13 cellular contexts compared by ENCODE assay signal in the genomic region with DNA sequence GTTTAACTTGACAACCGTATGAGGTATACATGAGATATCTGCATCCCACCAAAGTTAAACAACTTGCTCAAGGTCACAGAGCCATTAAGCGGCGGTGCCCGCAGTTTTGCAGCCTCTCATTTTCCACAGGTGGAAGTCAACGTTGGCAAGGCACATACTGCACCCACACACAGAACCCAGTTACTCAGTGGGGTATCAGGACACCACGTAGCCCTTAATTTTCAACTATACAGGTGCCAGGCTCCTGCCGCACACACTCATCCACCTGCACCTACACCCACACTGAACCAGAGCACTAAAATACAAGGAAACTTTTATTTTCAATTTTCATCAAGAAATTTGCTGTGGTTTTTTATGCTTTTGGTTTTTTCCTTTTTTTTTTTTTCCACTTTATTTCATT. TPM values are rescaled to one million over a fixed set of nuclear protein-coding genes. Genes with fewer than 3 reads are reported as not detected.
DNase-seq lines count a peak whose midpoint lies in the region; ATAC-seq, FAIRE-seq and TF ChIP-seq lines count a peak whose summit lies in the region.
"Had no signal": no experiment of that assay in that cellular context is flagged by ENCODE, and none has a peak within 500 bp of the region (broad histone marks: within the 10 kb centered on the region; RNA-seq: fewer than 3 reads in every experiment).

No MANE protein-coding gene starts in this region.

- no peak for TF ChIP-seq POLR2A in HepG2 (IDR thresholded peaks at IDR 0.05; ENCODE audit: insufficient read depth in 1 of 2, low read depth in 2 of 2, low read length in 2 of 2)
- no peak for TF ChIP-seq POLR2A in right lobe of liver (IDR thresholded peaks at IDR 0.05)
- no peak for TF ChIP-seq POLR2A in upper lobe of left lung (IDR thresholded peaks at IDR 0.05)

- no peaks in the 10 kb centered on the region for H3K27me3 ChIP-seq in HepG2 (ENCODE audit: control insufficient read depth in 1 of 2, insufficient read depth in 2 of 2, low read length in 2 of 2)
- no peaks in the 10 kb centered on the region for H3K27me3 ChIP-seq in right lobe of liver
- no peaks in the 10 kb centered on the region for H3K27me3 ChIP-seq in mesenchymal stem cell (ENCODE audit: control insufficient read depth in 1 of 2, insufficient read depth in 1 of 2, low read length in 2 of 2)
- H3K27me3 ChIP-seq in upper lobe of left lung: no peaks in the 10 kb centered on the region

- H3K27me3 Mint-ChIP-seq in activated CD4-positive, alpha-beta memory T cell treated with anti-CD3 and anti-CD28 coated beads for 36 hours: no peaks in the 10 kb centered on the region
- H3K27me3 Mint-ChIP-seq in type B pancreatic cell: no peaks in the 10 kb centered on the region

- H2BK5ac ChIP-seq in mesenchymal stem cell (ENCODE audit: low read depth, low read length, poor library complexity, severe bottlenecking): no peak overlapping the region

- POLR2A ChIA-PET in HepG2 (lab: Yijun Ruan, JAX): no interaction called here
- POLR2A ChIA-PET in activated CD4-positive, alpha-beta memory T cell treated with anti-CD3 and anti-CD28 coated beads for 36 hours (lab: Charles Lee): no interaction called here

- intact Hi-C loops in HepG2 (cut with micrococcal nuclease; ENCODE audit: unreplicated experiment) (loop anchor here (2.0 kb wide), 1 partner anchor 37 kb away; a partner anchor contains a TSS), right lobe of liver (cut with DNase I) (no loop called here)
- intact Hi-C loops in activated CD4-positive, alpha-beta memory T cell treated with anti-CD3 and anti-CD28 coated beads for 36 hours (cut with micrococcal nuclease): no loop called here

- peak overlapping the region; percentile 38 for H4K8ac ChIP-seq in mesenchymal stem cell (ENCODE audit: low read length)

- no peak overlapping the region for H3K23ac ChIP-seq in mesenchymal stem cell (ENCODE audit: low read length in 2 of 2)

- H3K4me1 ChIP-seq in HepG2 (ENCODE audit: insufficient read depth, low read length): peaks cover 38% of the 10 kb centered on the region
- H3K4me1 ChIP-seq in right lobe of liver: peaks cover 0 to 15% (median 0%) of the 10 kb centered on the region in 4 donors
- H3K4me1 ChIP-seq in mesenchymal stem cell (ENCODE audit: control insufficient read depth, insufficient read depth, low read depth, low read length): peaks cover 12% of the 10 kb centered on the region
- H3K4me1 ChIP-seq in upper lobe of left lung: peaks cover 10 to 24% (median 15%) of the 10 kb centered on the region in 4 donors

- 95% methylated on average over 4 of the region's 7 CpGs for WGBS in HepG2 (ENCODE audit: low lambda C conversion rate)
- WGBS in right lobe of liver (ENCODE audit: insufficient coverage, low coverage, low lambda C conversion rate, missing lambda C conversion rate): 71% methylated on average over 6 of the region's 7 CpGs
- 96% methylated on average over 7 of the region's 7 CpGs for WGBS in mesenchymal stem cell
- 83 to 86% methylated on average over 7 of the region's 7 CpGs for WGBS in upper lobe of left lung, 2 donors

- TF ChIP-seq EP300 in HepG2 (IDR thresholded peaks at IDR 0.05; ENCODE audit: low read depth in 2 of 2, low read length in 2 of 2) (no peak), HepG2 (CRISPR knock-in tag; IDR thresholded peaks at IDR 0.05; ENCODE audit: borderline replicate concordance) (no peak), upper lobe of left lung (IDR thresholded peaks at IDR 0.05) (no peak)

- no peak overlapping the region for H3K9ac ChIP-seq in HepG2 (ENCODE audit: insufficient read depth, low read depth, low read length)
- no peak overlapping the region for H3K9ac ChIP-seq in mesenchymal stem cell (ENCODE audit: low read length)

- peaks cover 15 to 46% of the 10 kb centered on the region in 2 experiments for H3K36me3 ChIP-seq in HepG2 (replicated peaks in 1 of 2; ENCODE audit: control insufficient read depth in 1 of 2, insufficient read depth in 2 of 2, low read length in 2 of 2)
- H3K36me3 ChIP-seq in right lobe of liver: peaks cover 0 to 68% (median 21%) of the 10 kb centered on the region in 4 donors
- H3K36me3 ChIP-seq in mesenchymal stem cell (ENCODE audit: control insufficient read depth in 1 of 2, insufficient read depth in 2 of 2, low read depth in 1 of 2, low read length in 2 of 2): peaks cover 61 to 75% of the 10 kb centered on the region in 2 experiments
- H3K36me3 ChIP-seq in upper lobe of left lung: peaks cover 31 to 73% (median 50%) of the 10 kb centered on the region in 4 donors

- ATAC-seq in HepG2: no peak
- ATAC-seq in right lobe of liver: no peak
- no peak for ATAC-seq in HG02981 (IDR thresholded peaks at IDR 0.05; ENCODE audit: unreplicated experiment)
- ATAC-seq in upper lobe of left lung (ENCODE audit: low FRiP score in 2 of 2): no peak
- ATAC-seq: psoas muscle had no signal

- H3K27ac Mint-ChIP-seq in activated CD4-positive, alpha-beta memory T cell treated with anti-CD3 and anti-CD28 coated beads for 36 hours: peak overlapping the region; percentile 63
- peak overlapping the region; percentile 97 for H3K27ac Mint-ChIP-seq in type B pancreatic cell

- H3K79me2 ChIP-seq in HepG2 (ENCODE audit: insufficient read depth, low read length): peaks cover 25% of the 10 kb centered on the region

- H3K27ac ChIP-seq in HepG2 (ENCODE audit: extremely low read length, insufficient read depth, low read length) (peak overlapping the region; percentile 46), right lobe of liver (no peak overlapping the region), mesenchymal stem cell (ENCODE audit: low read length, poor library complexity, severe bottlenecking) (no peak overlapping the region), upper lobe of left lung (no peak overlapping the region)
- H3K27ac ChIP-seq: HL-60 had no signal

- H3K79me1 ChIP-seq in mesenchymal stem cell (replicated peaks; ENCODE audit: low read length, poor library complexity, severe bottlenecking): peaks cover 20% of the 10 kb centered on the region

- no peak overlapping the region for H2AK5ac ChIP-seq in mesenchymal stem cell (ENCODE audit: low read length, severe bottlenecking)

- no peak overlapping the region for H4K91ac ChIP-seq in mesenchymal stem cell (ENCODE audit: low read length)

- no peak overlapping the region for H3K14ac ChIP-seq in mesenchymal stem cell (ENCODE audit: low read length in 2 of 2)

- no peaks in the 10 kb centered on the region for H3K9me3 Mint-ChIP-seq in activated CD4-positive, alpha-beta memory T cell treated with anti-CD3 and anti-CD28 coated beads for 36 hours
- H3K9me3 Mint-ChIP-seq in type B pancreatic cell: no peaks in the 10 kb centered on the region

- H3K4ac ChIP-seq in mesenchymal stem cell (ENCODE audit: low read depth in 1 of 2, low read length in 2 of 2): no peak overlapping the region

- H3K4me3 ChIP-seq in HepG2 (replicated peaks in 1 of 3; ENCODE audit: insufficient read depth in 1 of 3, low read depth in 2 of 3, low read length in 3 of 3) (no peak overlapping the region), right lobe of liver (no peak overlapping the region), mesenchymal stem cell (ENCODE audit: insufficient read depth in 1 of 2, low read depth in 1 of 2, low read length in 2 of 2) (no peak overlapping the region), upper lobe of left lung (no peak overlapping the region)
- H3K4me3 ChIP-seq: psoas muscle had no signal

- no peak overlapping the region for H2BK12ac ChIP-seq in mesenchymal stem cell (ENCODE audit: low read length in 2 of 2)

- peaks cover 59% of the 10 kb centered on the region for H3K4me1 Mint-ChIP-seq in activated CD4-positive, alpha-beta memory T cell treated with anti-CD3 and anti-CD28 coated beads for 36 hours (ENCODE audit: low read depth)
- H3K4me1 Mint-ChIP-seq in type B pancreatic cell (ENCODE audit: unreplicated experiment): peaks cover 12% of the 10 kb centered on the region

- CTCF ChIA-PET in HepG2 (lab: Yijun Ruan, JAX; ENCODE audit: low intra/inter-chr PET ratio, low total read pairs): interaction anchor here (0.7 kb wide), 1 partner anchor 37 kb away, joined by 3 read pairs; no protein-coding TSS in a partner anchor
- CTCF ChIA-PET in activated CD4-positive, alpha-beta memory T cell treated with anti-CD3 and anti-CD28 coated beads for 36 hours (lab: Charles Lee): interaction anchor here (0.6 to 2.0 kb wide), 11 partner anchors 10 to 226 kb away, joined by 3 to 13 read pairs (median 4); no protein-coding TSS in a partner anchor

- no peak overlapping the region for H3K18ac ChIP-seq in mesenchymal stem cell (ENCODE audit: low read depth in 1 of 2, low read length in 2 of 2)

- H2BK15ac ChIP-seq in mesenchymal stem cell (ENCODE audit: low read depth, poor library complexity, severe bottlenecking): peak overlapping the region; percentile 21

- H4K20me1 ChIP-seq in HepG2 (ENCODE audit: insufficient read depth, low read length): no peaks in the 10 kb centered on the region; the same call in 1 of the 2 replicates

- H3K36me3 Mint-ChIP-seq in activated CD4-positive, alpha-beta memory T cell treated with anti-CD3 and anti-CD28 coated beads for 36 hours: peaks cover 60% of the 10 kb centered on the region
- H3K36me3 Mint-ChIP-seq in type B pancreatic cell: peaks cover 54% of the 10 kb centered on the region

- H2AFZ ChIP-seq in HepG2 (ENCODE audit: low read length) (no peak overlapping the region), mesenchymal stem cell (ENCODE audit: low read depth, low read length) (no peak overlapping the region)

- FAIRE-seq in HepG2 (lab: Jason Lieb, UNC): no peak
- FAIRE-seq: H1 had no signal

- no peak for TF ChIP-seq CTCF in HepG2 (CRISPR knock-in tag; IDR thresholded peaks at IDR 0.05)
- no peak for TF ChIP-seq CTCF in right lobe of liver (IDR thresholded peaks at IDR 0.05)
- no peak for TF ChIP-seq CTCF in type B pancreatic cell (conservative IDR thresholded peaks at IDR 0.05)
- TF ChIP-seq CTCF in upper lobe of left lung (IDR thresholded peaks at IDR 0.05): no peak

- no peak overlapping the region for H2BK120ac ChIP-seq in mesenchymal stem cell (ENCODE audit: low read depth, low read length)

- no peak overlapping the region for H3K4me3 Mint-ChIP-seq in activated CD4-positive, alpha-beta memory T cell treated with anti-CD3 and anti-CD28 coated beads for 36 hours
- peak overlapping the region; percentile 63 for H3K4me3 Mint-ChIP-seq in type B pancreatic cell

- DNase-seq in HepG2 (ENCODE audit: low spot score): no peak
- DNase-seq in right lobe of liver: no peak
- DNase-seq in activated CD4-positive, alpha-beta memory T cell treated with anti-CD3 and anti-CD28 coated beads for 36 hours: no peak
- DNase-seq in mesenchymal stem cell: no peak
- no peak for DNase-seq in type B pancreatic cell (ENCODE audit: extremely low spot score, unreplicated experiment)
- DNase-seq in NCI-H345 treated with DMSO at 0.1 percent for 48 hours (lab: John Stamatoyannopoulos, UW; ENCODE audit: unreplicated experiment): no peak
- DNase-seq in upper lobe of left lung: no peak
- DNase-seq: effector CD8-positive, alpha-beta T cell; T-helper 9 cell had no signal

- no peak for TF ChIP-seq RAD21 in HepG2 (CRISPR knock-in tag; IDR thresholded peaks at IDR 0.05)

- H3K4me2 ChIP-seq in HepG2 (ENCODE audit: low read depth, low read length) (no peak overlapping the region), mesenchymal stem cell (ENCODE audit: low read length, poor library complexity, severe bottlenecking) (no peak overlapping the region)

- no TSS peak for BruUV-seq in HepG2 (replicated peaks; lab: Mats Ljungman, UMichigan)

- in situ Hi-C loops in HepG2 (cut with HindIII; ENCODE audit: extremely low pct_ligation_motif_present, low pct_unique_long_range_greater_than_20kb): no loop called here

- no peaks in the 10 kb centered on the region for H3K9me3 ChIP-seq in HepG2 (ENCODE audit: low read length)
- H3K9me3 ChIP-seq in right lobe of liver: no peaks in the 10 kb centered on the region
- no peaks in the 10 kb centered on the region for H3K9me3 ChIP-seq in mesenchymal stem cell (ENCODE audit: control insufficient read depth, low read length)
- no peaks in the 10 kb centered on the region for H3K9me3 ChIP-seq in upper lobe of left lung
- H3K9me3 ChIP-seq: psoas muscle had no signal

RNA-seq across cellular contexts. Expression of a gene that starts 1.7 kb away (rescaled TPM):
- total RNA-seq in HepG2 (2016; rRNA removed; fragmentation: Illumina TruSeq; extraction: Trizol) (50.0 and 56.7 TPM in 2 replicates), right lobe of liver (10 to 100 TPM; 12.6 to 20.1 (median 18.5) TPM), type B pancreatic cell (ENCODE audit: low replicate concordance) (60.9 and 106 TPM in 2 replicates), upper lobe of left lung (10 to 100 TPM; 19.4 to 49.2 (median 36.6) TPM)
- 12.9 and 15.9 TPM in 2 replicates for total RNA-seq in HepG2 (2016; cell fraction: cytosol; rRNA removed; fragmentation: Illumina TruSeq; extraction: Trizol; ENCODE audit: low read depth)
- 47.8 and 60.1 TPM in 2 replicates for total RNA-seq in HepG2 (2016; cell fraction: insoluble cytoplasmic fraction; rRNA removed; fragmentation: Illumina TruSeq; extraction: Trizol)
- 14.5 and 16.3 TPM in 2 replicates for total RNA-seq in HepG2 (2016; cell fraction: membrane; rRNA removed; fragmentation: Illumina TruSeq; extraction: Trizol)
- 58.7 and 75.9 TPM in 2 replicates for total RNA-seq in HepG2 (2016; cell fraction: nucleus; rRNA removed; fragmentation: Illumina TruSeq; extraction: Trizol)
- 47.3 and 52.9 TPM in 2 replicates for polyA plus RNA-seq in HepG2 (2011; rRNA removed)
- polyA plus RNA-seq in HepG2 (2011; cell fraction: cytosol; rRNA removed): 23.1 and 25.0 TPM in 2 replicates
- polyA plus RNA-seq in HepG2 (2011; cell fraction: nucleus; rRNA removed): 189 and 191 TPM in 2 replicates
- polyA plus RNA-seq in HepG2 (2012): 39.3 and 51.1 TPM in 2 replicates
- 5.0 and 5.2 TPM in 2 replicates for polyA plus RNA-seq in HepG2 (2016; cell fraction: cytosol; fragmentation: Illumina TruSeq; extraction: Trizol; ENCODE audit: low read depth)
- 58.8 and 61.3 TPM in 2 replicates for polyA plus RNA-seq in HepG2 (2016; cell fraction: insoluble cytoplasmic fraction; fragmentation: Illumina TruSeq; extraction: Trizol; ENCODE audit: low read depth)
- 8.6 and 9.0 TPM in 2 replicates for polyA plus RNA-seq in HepG2 (2016; cell fraction: membrane; fragmentation: Illumina TruSeq; extraction: Trizol; ENCODE audit: low read depth)
- polyA plus RNA-seq in HepG2 (2016; cell fraction: nucleus; fragmentation: Illumina TruSeq; extraction: Trizol; ENCODE audit: insufficient read depth, low read depth): 230 and 250 TPM in 2 replicates
- 70.3 and 126 TPM in 2 replicates for polyA minus RNA-seq in HepG2 (2011; rRNA and poly(A)+ RNA removed; ENCODE audit: low replicate concordance)
- polyA minus RNA-seq in HepG2 (2011; cell fraction: cytosol; rRNA and poly(A)+ RNA removed): 17.4 and 20.0 TPM in 2 replicates
- 63.5 and 67.9 TPM in 2 replicates for polyA minus RNA-seq in HepG2 (2011; cell fraction: nucleus; rRNA and poly(A)+ RNA removed)
- 10 to 100 TPM; 74.9 to 82.2 TPM for total RNA-seq in activated CD4-positive, alpha-beta memory T cell treated with anti-CD3 and anti-CD28 coated beads for 36 hours
- 20.3 TPM for polyA plus RNA-seq in mesenchymal stem cell (2013, experiment 1 of 2)
- 21.3 TPM for polyA plus RNA-seq in mesenchymal stem cell (2013, experiment 2 of 2)

RNA-seq across cellular contexts. Expression of a gene that starts 13.9 kb away (rescaled TPM):
- total RNA-seq in HepG2 (2016; rRNA removed; fragmentation: Illumina TruSeq; extraction: Trizol): 7.0 and 12.8 TPM in 2 replicates
- total RNA-seq in HepG2 (2016; cell fraction: cytosol; rRNA removed; fragmentation: Illumina TruSeq; extraction: Trizol; ENCODE audit: low read depth): 2.3 and 2.6 TPM in 2 replicates
- total RNA-seq in HepG2 (2016; cell fraction: insoluble cytoplasmic fraction; rRNA removed; fragmentation: Illumina TruSeq; extraction: Trizol): 6.1 and 12.5 TPM in 2 replicates
- 4.1 and 5.9 TPM in 2 replicates for total RNA-seq in HepG2 (2016; cell fraction: membrane; rRNA removed; fragmentation: Illumina TruSeq; extraction: Trizol)
- 13.7 and 16.1 TPM in 2 replicates for total RNA-seq in HepG2 (2016; cell fraction: nucleus; rRNA removed; fragmentation: Illumina TruSeq; extraction: Trizol)
- polyA plus RNA-seq in HepG2 (2011; rRNA removed): 14.6 and 18.3 TPM in 2 replicates
- 7.8 and 9.6 TPM in 2 replicates for polyA plus RNA-seq in HepG2 (2011; cell fraction: cytosol; rRNA removed)
- polyA plus RNA-seq in HepG2 (2011; cell fraction: nucleus; rRNA removed): 132 TPM in 2 replicates
- 8.0 and 11.7 TPM in 2 replicates for polyA plus RNA-seq in HepG2 (2012)
- polyA plus RNA-seq in HepG2 (2016; cell fraction: cytosol; fragmentation: Illumina TruSeq; extraction: Trizol; ENCODE audit: low read depth): 1.9 TPM in 2 replicates
- polyA plus RNA-seq in HepG2 (2016; cell fraction: insoluble cytoplasmic fraction; fragmentation: Illumina TruSeq; extraction: Trizol; ENCODE audit: low read depth): 6.6 and 8.2 TPM in 2 replicates
- 3.2 and 3.5 TPM in 2 replicates for polyA plus RNA-seq in HepG2 (2016; cell fraction: membrane; fragmentation: Illumina TruSeq; extraction: Trizol; ENCODE audit: low read depth)
- 54.2 and 55.8 TPM in 2 replicates for polyA plus RNA-seq in HepG2 (2016; cell fraction: nucleus; fragmentation: Illumina TruSeq; extraction: Trizol; ENCODE audit: insufficient read depth, low read depth)
- polyA minus RNA-seq in HepG2 (2011; rRNA and poly(A)+ RNA removed; ENCODE audit: low replicate concordance): 0.61 and 11.8 TPM in 2 replicates
- 2.9 and 3.4 TPM in 2 replicates for polyA minus RNA-seq in HepG2 (2011; cell fraction: cytosol; rRNA and poly(A)+ RNA removed)
- polyA minus RNA-seq in HepG2 (2011; cell fraction: nucleus; rRNA and poly(A)+ RNA removed): 12.5 and 14.4 TPM in 2 replicates
- total RNA-seq in right lobe of liver: 1 to 10 TPM; 5.5 to 9.3 (median 7.4) TPM
- total RNA-seq in activated CD4-positive, alpha-beta memory T cell treated with anti-CD3 and anti-CD28 coated beads for 36 hours: 10 to 100 TPM; 10.9 to 12.4 TPM
- polyA plus RNA-seq in mesenchymal stem cell (2013, experiment 1 of 2): 26.1 TPM
- 25.6 TPM for polyA plus RNA-seq in mesenchymal stem cell (2013, experiment 2 of 2)
- 9.1 and 17.5 TPM in 2 replicates for total RNA-seq in type B pancreatic cell (ENCODE audit: low replicate concordance)
- 100 to 1,000 TPM in 1 of 6 donors, 10 to 100 TPM in 5; 13.3 to 108 (median 32.0) TPM for total RNA-seq in upper lobe of left lung

RNA-seq across cellular contexts. Expression of a gene that starts 35.5 kb away (rescaled TPM):
- total RNA-seq in HepG2 (2016; rRNA removed; fragmentation: Illumina TruSeq; extraction: Trizol): 3,038 and 4,052 TPM in 2 replicates
- 4,250 and 4,349 TPM in 2 replicates for total RNA-seq in HepG2 (2016; cell fraction: cytosol; rRNA removed; fragmentation: Illumina TruSeq; extraction: Trizol; ENCODE audit: low read depth)
- 3,016 and 4,088 TPM in 2 replicates for total RNA-seq in HepG2 (2016; cell fraction: insoluble cytoplasmic fraction; rRNA removed; fragmentation: Illumina TruSeq; extraction: Trizol)
- total RNA-seq in HepG2 (2016; cell fraction: membrane; rRNA removed; fragmentation: Illumina TruSeq; extraction: Trizol): 3,384 and 3,615 TPM in 2 replicates
- 1,080 and 1,144 TPM in 2 replicates for total RNA-seq in HepG2 (2016; cell fraction: nucleus; rRNA removed; fragmentation: Illumina TruSeq; extraction: Trizol)
- polyA plus RNA-seq in HepG2 (2011; rRNA removed): 12,395 and 12,722 TPM in 2 replicates
- 13,143 and 20,886 TPM in 2 replicates for polyA plus RNA-seq in HepG2 (2011; cell fraction: cytosol; rRNA removed)
- polyA plus RNA-seq in HepG2 (2011; cell fraction: nucleus; rRNA removed): 4,563 and 5,385 TPM in 2 replicates
- polyA plus RNA-seq in HepG2 (2012): 4,491 and 5,608 TPM in 2 replicates
- 5,853 and 5,973 TPM in 2 replicates for polyA plus RNA-seq in HepG2 (2016; cell fraction: cytosol; fragmentation: Illumina TruSeq; extraction: Trizol; ENCODE audit: low read depth)
- polyA plus RNA-seq in HepG2 (2016; cell fraction: insoluble cytoplasmic fraction; fragmentation: Illumina TruSeq; extraction: Trizol; ENCODE audit: low read depth): 5,263 and 5,331 TPM in 2 replicates
- polyA plus RNA-seq in HepG2 (2016; cell fraction: membrane; fragmentation: Illumina TruSeq; extraction: Trizol; ENCODE audit: low read depth): 4,187 and 4,205 TPM in 2 replicates
- polyA plus RNA-seq in HepG2 (2016; cell fraction: nucleus; fragmentation: Illumina TruSeq; extraction: Trizol; ENCODE audit: insufficient read depth, low read depth): 2,003 and 2,068 TPM in 2 replicates
- polyA minus RNA-seq in HepG2 (2011; rRNA and poly(A)+ RNA removed; ENCODE audit: low replicate concordance): 14,131 and 14,841 TPM in 2 replicates
- polyA minus RNA-seq in HepG2 (2011; cell fraction: cytosol; rRNA and poly(A)+ RNA removed): 5,645 and 5,680 TPM in 2 replicates
- 1,044 and 1,523 TPM in 2 replicates for polyA minus RNA-seq in HepG2 (2011; cell fraction: nucleus; rRNA and poly(A)+ RNA removed)
- 1,000 to 10,000 TPM in 4 of 6 experiments, 100 to 1,000 TPM in 2; 788 to 3,247 (median 1,580) TPM for total RNA-seq in right lobe of liver
- total RNA-seq in activated CD4-positive, alpha-beta memory T cell treated with anti-CD3 and anti-CD28 coated beads for 36 hours: 1,000 to 10,000 TPM; 5,823 to 5,836 TPM
- polyA plus RNA-seq in mesenchymal stem cell (2013, experiment 1 of 2): 4,502 TPM
- 4,557 TPM for polyA plus RNA-seq in mesenchymal stem cell (2013, experiment 2 of 2)
- total RNA-seq in type B pancreatic cell (ENCODE audit: low replicate concordance): 2,317 and 5,618 TPM in 2 replicates
- total RNA-seq in upper lobe of left lung: 1,000 to 10,000 TPM in 3 of 6 donors, 100 to 1,000 TPM in 3; 442 to 1,402 (median 931) TPM

RNA-seq across cellular contexts. Expression of a gene that starts 37.4 kb away (rescaled TPM):
- total RNA-seq in HepG2 (2016; rRNA removed; fragmentation: Illumina TruSeq; extraction: Trizol) (148 and 156 TPM in 2 replicates), right lobe of liver (100 to 1,000 TPM in 1 of 6 experiments, 10 to 100 TPM in 5; 66.7 to 102 (median 82.3) TPM), type B pancreatic cell (ENCODE audit: low replicate concordance) (270 and 289 TPM in 2 replicates), upper lobe of left lung (100 to 1,000 TPM; 165 to 267 (median 178) TPM)
- 15.5 and 17.3 TPM in 2 replicates for total RNA-seq in HepG2 (2016; cell fraction: cytosol; rRNA removed; fragmentation: Illumina TruSeq; extraction: Trizol; ENCODE audit: low read depth)
- 147 and 150 TPM in 2 replicates for total RNA-seq in HepG2 (2016; cell fraction: insoluble cytoplasmic fraction; rRNA removed; fragmentation: Illumina TruSeq; extraction: Trizol)
- 36.3 and 39.7 TPM in 2 replicates for total RNA-seq in HepG2 (2016; cell fraction: membrane; rRNA removed; fragmentation: Illumina TruSeq; extraction: Trizol)
- total RNA-seq in HepG2 (2016; cell fraction: nucleus; rRNA removed; fragmentation: Illumina TruSeq; extraction: Trizol): 250 and 271 TPM in 2 replicates
- polyA plus RNA-seq in HepG2 (2011; rRNA removed): 76.2 and 82.8 TPM in 2 replicates
- polyA plus RNA-seq in HepG2 (2011; cell fraction: cytosol; rRNA removed): 64.8 and 67.1 TPM in 2 replicates
- polyA plus RNA-seq in HepG2 (2011; cell fraction: nucleus; rRNA removed): 148 and 172 TPM in 2 replicates
- polyA plus RNA-seq in HepG2 (2012): 74.3 and 85.1 TPM in 2 replicates
- 8.7 and 9.0 TPM in 2 replicates for polyA plus RNA-seq in HepG2 (2016; cell fraction: cytosol; fragmentation: Illumina TruSeq; extraction: Trizol; ENCODE audit: low read depth)
- polyA plus RNA-seq in HepG2 (2016; cell fraction: insoluble cytoplasmic fraction; fragmentation: Illumina TruSeq; extraction: Trizol; ENCODE audit: low read depth): 121 and 138 TPM in 2 replicates
- polyA plus RNA-seq in HepG2 (2016; cell fraction: membrane; fragmentation: Illumina TruSeq; extraction: Trizol; ENCODE audit: low read depth): 17.5 and 22.9 TPM in 2 replicates
- polyA plus RNA-seq in HepG2 (2016; cell fraction: nucleus; fragmentation: Illumina TruSeq; extraction: Trizol; ENCODE audit: insufficient read depth, low read depth): 343 and 358 TPM in 2 replicates
- 130 and 210 TPM in 2 replicates for polyA minus RNA-seq in HepG2 (2011; rRNA and poly(A)+ RNA removed; ENCODE audit: low replicate concordance)
- polyA minus RNA-seq in HepG2 (2011; cell fraction: cytosol; rRNA and poly(A)+ RNA removed): 76.1 and 89.0 TPM in 2 replicates
- 87.0 and 130 TPM in 2 replicates for polyA minus RNA-seq in HepG2 (2011; cell fraction: nucleus; rRNA and poly(A)+ RNA removed)
- total RNA-seq in activated CD4-positive, alpha-beta memory T cell treated with anti-CD3 and anti-CD28 coated beads for 36 hours: 100 to 1,000 TPM; 302 to 305 TPM
- polyA plus RNA-seq in mesenchymal stem cell (2013, experiment 1 of 2): 111 TPM
- 104 TPM for polyA plus RNA-seq in mesenchymal stem cell (2013, experiment 2 of 2)
